In genomic region chr7:37987732-37988131, GRCh38 we compare ENCODE assay signal across 12 cellular contexts.
DNase-seq lines count a peak whose midpoint lies in the region; ATAC-seq and TF ChIP-seq lines count a peak whose summit lies in the region.
"Had no signal": no experiment of that assay in that cellular context is flagged by ENCODE, and none has a peak within 500 bp of the region (broad histone marks: within the 10 kb centered on the region; RNA-seq: fewer than 3 reads in every experiment).

No MANE protein-coding gene starts in this region.

- peak; percentile 62 for DNase-seq in H4 (ENCODE audit: low spot score)
- peak; percentile 7 for DNase-seq in RWPE1 (ENCODE audit: low spot score)
- DNase-seq in fibroblast of mammary gland (ENCODE audit: low read depth) = peak; percentile 62
- no peak for DNase-seq in activated T-cell treated with anti-CD3 and anti-CD28 coated beads for 4 hours
- no peak for DNase-seq in NCI-H1048 (lab: John Stamatoyannopoulos, UW)
- DNase-seq in head of caudate nucleus = no peak
- DNase-seq: anterior cingulate cortex, DMS153, NCI-H69 had no signal

- no peak for ATAC-seq in GM21528 (IDR thresholded peaks at IDR 0.05; ENCODE audit: low FRiP score, unreplicated experiment)

- no peak for TF ChIP-seq CTCF in RWPE1 (conservative IDR thresholded peaks at IDR 0.05; ENCODE audit: low read depth)
- TF ChIP-seq CTCF in fibroblast of mammary gland (conservative IDR thresholded peaks at IDR 0.05; ENCODE audit: control insufficient read depth, insufficient read depth, low read depth, low read length) = no peak

- no peaks in the 10 kb centered on the region for H3K36me3 ChIP-seq in skeletal muscle satellite cell (ENCODE audit: insufficient read depth, low read length)

- peak overlapping the region; percentile 63 for H3K9ac ChIP-seq in skeletal muscle satellite cell (ENCODE audit: low read depth, low read length)

- H3K9me3 ChIP-seq in skeletal muscle satellite cell (replicated peaks; ENCODE audit: low read length) = no peaks in the 10 kb centered on the region

- peak overlapping the region; percentile 64 for H3K4me2 ChIP-seq in skeletal muscle satellite cell (ENCODE audit: low read length)

- H3K4me3 ChIP-seq in fibroblast of mammary gland (ENCODE audit: control insufficient read depth, low read depth, low read length) (no peak overlapping the region), skeletal muscle satellite cell (ENCODE audit: low read length) (no peak overlapping the region)
- H3K4me3 ChIP-seq: GM23338 had no signal

- CTCF ChIA-PET in RWPE1 (lab: Yijun Ruan, JAX) = no interaction called here

- H3K4me1 ChIP-seq in skeletal muscle satellite cell (ENCODE audit: control insufficient read depth, insufficient read depth, low read length) = peaks cover 26% of the 10 kb centered on the region

- H3K27ac ChIP-seq in RWPE1 = no peak overlapping the region

- intact Hi-C loops in head of caudate nucleus (cut with DNase I) = no loop called here

- no peaks in the 10 kb centered on the region for H3K27me3 ChIP-seq in skeletal muscle satellite cell (ENCODE audit: control insufficient read depth, insufficient read depth, low read length)

- POLR2A ChIA-PET in RWPE1 (lab: Yijun Ruan, JAX; ENCODE audit: low non-redundant PET) = no interaction called here

Comparison
In these comparisons a context has a peak if more than half of its experiments do, and no peak if none do; other contexts are left out.
1. DNase-seq: peak in H4 (single experiment), RWPE1 (single experiment) and fibroblast of mammary gland (single experiment); none in activated T-cell treated with anti-CD3 and anti-CD28 coated beads for 4 hours (single experiment), NCI-H1048 (single experiment) and head of caudate nucleus (0 of 42).